15 cellular contexts compared by ENCODE assay signal in the genomic region with DNA sequence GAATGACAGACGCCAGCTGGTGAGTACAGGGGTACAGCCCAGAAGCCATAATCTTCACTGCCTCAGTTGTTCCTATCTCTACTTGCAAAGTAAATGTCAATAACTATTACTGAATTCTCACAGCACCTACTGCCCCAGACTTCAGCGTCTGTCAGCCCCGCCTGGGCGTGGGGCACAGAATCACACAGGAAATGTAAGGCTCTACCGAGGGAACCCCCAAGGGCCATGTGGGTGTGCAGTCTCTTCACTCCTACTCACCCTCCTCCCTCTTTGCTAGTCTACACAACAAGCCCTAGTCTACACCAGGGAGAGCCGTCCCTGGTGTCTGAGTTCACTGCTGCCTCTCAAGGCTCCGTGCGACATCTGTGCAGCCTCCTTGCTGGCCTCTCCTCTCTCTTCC. TPM values are rescaled to one million over a fixed set of nuclear protein-coding genes. Genes with fewer than 3 reads are reported as not detected.
DNase-seq lines count a peak whose midpoint lies in the region; ATAC-seq, FAIRE-seq and TF ChIP-seq lines count a peak whose summit lies in the region.
"Had no signal": no experiment of that assay in that cellular context is flagged by ENCODE, and none has a peak within 500 bp of the region (broad histone marks: within the 10 kb centered on the region; RNA-seq: fewer than 3 reads in every experiment).

No MANE protein-coding gene starts in this region.

- CTCF ChIA-PET in HepG2 (lab: Yijun Ruan, JAX; ENCODE audit: low intra/inter-chr PET ratio, low total read pairs) (no interaction called here), HEK293 (lab: Yijun Ruan, JAX) (interaction anchor here (0.6 to 2.8 kb wide), 4 partner anchors 104 to 1532 kb away, joined by 3 to 8 read pairs (median 3); no protein-coding TSS in a partner anchor)

- no peak for DNase-seq in HepG2 (ENCODE audit: low spot score)
- no peak for DNase-seq in right lobe of liver
- DNase-seq in immature natural killer cell, result peak; percentile 76 to 78 (median 77)
- DNase-seq in stimulated activated CD8-positive, alpha-beta memory T cell treated with anti-CD3 and anti-CD28 coated beads, Interleukin-7, amount 100 ng/mL, for 4 hours (ENCODE audit: low read depth in 2 of 2), result peak; percentile 16 to 39
- DNase-seq in hepatocyte (ENCODE audit: low spot score), result no peak
- no peak for DNase-seq in GM23248
- DNase-seq: ACHN, NCI-H1436, NCI-H2029 treated with DMSO at 0.1 percent for 48 hours, NCI-H510A, NCI-H82 had no signal

- H3K4me3 ChIP-seq in HepG2 (replicated peaks in 1 of 3; ENCODE audit: insufficient read depth in 1 of 3, low read depth in 2 of 3, low read length in 3 of 3) (no peak overlapping the region), right lobe of liver (no peak overlapping the region), HEK293 (ENCODE audit: low read depth, low read length) (no peak overlapping the region), hepatocyte (no peak overlapping the region), GM23248 (no peak overlapping the region)

- TF ChIP-seq CTCF in HepG2 (CRISPR knock-in tag; IDR thresholded peaks at IDR 0.05), result no peak
- no peak for TF ChIP-seq CTCF in right lobe of liver (IDR thresholded peaks at IDR 0.05)
- TF ChIP-seq CTCF in HEK293 (tag by site-specific recombination; IDR thresholded peaks at IDR 0.05), result no peak
- no peak for TF ChIP-seq CTCF in hepatocyte (IDR thresholded peaks at IDR 0.05; ENCODE audit: poor library complexity)

- no peaks in the 10 kb centered on the region for H3K79me2 ChIP-seq in HepG2 (ENCODE audit: insufficient read depth, low read length)
- no peaks in the 10 kb centered on the region for H3K79me2 ChIP-seq in hepatocyte
- H3K79me2 ChIP-seq in GM23248 (ENCODE audit: insufficient read depth), result no peaks in the 10 kb centered on the region

- TF ChIP-seq POLR2A in HepG2 (IDR thresholded peaks at IDR 0.05; ENCODE audit: insufficient read depth in 1 of 2, low read depth in 2 of 2, low read length in 2 of 2) (no peak), right lobe of liver (IDR thresholded peaks at IDR 0.05) (no peak)

- FAIRE-seq in HepG2 (lab: Jason Lieb, UNC), result no peak

- TF ChIP-seq RAD21 in HepG2 (CRISPR knock-in tag; IDR thresholded peaks at IDR 0.05), result no peak

- H3K9me3 ChIP-seq in HepG2 (ENCODE audit: low read length) (no peaks in the 10 kb centered on the region), right lobe of liver (no peaks in the 10 kb centered on the region), HEK293 (ENCODE audit: control insufficient read depth, insufficient read depth, low read depth, low read length) (no peaks in the 10 kb centered on the region), hepatocyte (ENCODE audit: low read depth) (no peaks in the 10 kb centered on the region), GM23248 (ENCODE audit: low read depth) (no peaks in the 10 kb centered on the region)

- H3K27me3 ChIP-seq in HepG2 (ENCODE audit: control insufficient read depth in 1 of 2, insufficient read depth in 2 of 2, low read length in 2 of 2) (peaks cover 57 to 98% of the 10 kb centered on the region in 2 experiments), right lobe of liver (peaks cover 0 to 17% of the 10 kb centered on the region in 2 donors), hepatocyte (peaks cover 96% of the 10 kb centered on the region), GM23248 (replicated peaks; ENCODE audit: insufficient read depth) (peaks cover 60% of the 10 kb centered on the region)

- H4K20me1 ChIP-seq in HepG2 (ENCODE audit: insufficient read depth, low read length), result peaks cover 18% of the 10 kb centered on the region; the same call in 1 of the 2 replicates
- no peaks in the 10 kb centered on the region for H4K20me1 ChIP-seq in hepatocyte (ENCODE audit: insufficient read depth, poor library complexity, severe bottlenecking)
- H4K20me1 ChIP-seq in GM23248 (ENCODE audit: insufficient read depth), result no peaks in the 10 kb centered on the region

- H3K27ac ChIP-seq in HepG2 (ENCODE audit: extremely low read length, insufficient read depth, low read length), result no peak overlapping the region
- H3K27ac ChIP-seq in right lobe of liver, result no peak overlapping the region
- no peak overlapping the region for H3K27ac ChIP-seq in HEK293 (ENCODE audit: extremely low read depth, low read depth, low read length)
- H3K27ac ChIP-seq in hepatocyte, result no peak overlapping the region
- no peak overlapping the region for H3K27ac ChIP-seq in GM23248

- peaks cover 52 to 58% of the 10 kb centered on the region in 2 donors for H3K4me1 Mint-ChIP-seq in immature natural killer cell

- H3K36me3 Mint-ChIP-seq in immature natural killer cell, result no peaks in the 10 kb centered on the region
- H3K36me3 Mint-ChIP-seq: IgD-negative memory B cell had no signal

- peaks cover 10% of the 10 kb centered on the region; the same call in 1 of the 2 replicates for H3K4me1 ChIP-seq in HepG2 (ENCODE audit: insufficient read depth, low read length)
- peaks cover 0 to 13% (median 0%) of the 10 kb centered on the region in 4 donors for H3K4me1 ChIP-seq in right lobe of liver
- H3K4me1 ChIP-seq in HEK293 (ENCODE audit: control insufficient read depth, insufficient read depth, low read length), result peaks cover 7% of the 10 kb centered on the region
- H3K4me1 ChIP-seq in hepatocyte (ENCODE audit: insufficient read depth), result peaks cover 16% of the 10 kb centered on the region
- 0 out of 2 replicates have a peak, but pooled peaks cover 7% of the 10 kb centered on the region for H3K4me1 ChIP-seq in GM23248 (ENCODE audit: insufficient read depth)

- H3K9ac ChIP-seq in HepG2 (ENCODE audit: insufficient read depth, low read depth, low read length), result no peak overlapping the region
- no peak overlapping the region for H3K9ac ChIP-seq in GM23248

- in situ Hi-C loops in HepG2 (cut with HindIII; ENCODE audit: extremely low pct_ligation_motif_present, low pct_unique_long_range_greater_than_20kb) (no loop called here), GM23248 (cut with MboI) (no loop called here)

- ATAC-seq in HepG2 (no peak), right lobe of liver (no peak)
- ATAC-seq: Panc1, Right ventricle myocardium inferior had no signal

- H2AFZ ChIP-seq in HepG2 (ENCODE audit: low read length) (no peak overlapping the region), hepatocyte (no peak overlapping the region), GM23248 (no peak overlapping the region)

- no peaks in the 10 kb centered on the region for H3K9me2 ChIP-seq in hepatocyte (replicated peaks; ENCODE audit: insufficient read depth)
- H3K9me2 ChIP-seq in GM23248 (ENCODE audit: insufficient read depth), result no peaks in the 10 kb centered on the region

- H3K4me2 ChIP-seq in HepG2 (ENCODE audit: low read depth, low read length) (no peak overlapping the region), hepatocyte (no peak overlapping the region), GM23248 (ENCODE audit: unreplicated experiment) (no peak overlapping the region)

- H3F3A ChIP-seq in GM23248 (ENCODE audit: insufficient read depth), result no peaks in the 10 kb centered on the region

- H3K9me3 Mint-ChIP-seq in immature natural killer cell, result no peaks in the 10 kb centered on the region
- H3K9me3 Mint-ChIP-seq: IgD-negative memory B cell had no signal

- TF ChIP-seq EP300 in HepG2 (IDR thresholded peaks at IDR 0.05; ENCODE audit: low read depth in 2 of 2, low read length in 2 of 2), result no peak
- no peak for TF ChIP-seq EP300 in HepG2 (CRISPR knock-in tag; IDR thresholded peaks at IDR 0.05; ENCODE audit: borderline replicate concordance)

- H3K27me3 Mint-ChIP-seq in immature natural killer cell (ENCODE audit: low read depth in 3 of 3), result peaks cover 15 to 42% (median 18%) of the 10 kb centered on the region in 3 donors

- H3K4me3 Mint-ChIP-seq in immature natural killer cell, result peak overlapping the region; percentile 71 to 89 (median 82)

- H3K27ac Mint-ChIP-seq in immature natural killer cell, result peak overlapping the region; percentile 69 to 90 (median 84)

- no peaks in the 10 kb centered on the region for H3K36me3 ChIP-seq in HepG2 (replicated peaks in 1 of 2; ENCODE audit: control insufficient read depth in 1 of 2, insufficient read depth in 2 of 2, low read length in 2 of 2)
- H3K36me3 ChIP-seq in right lobe of liver, result no peaks in the 10 kb centered on the region
- peaks cover 8 to 70% of the 10 kb centered on the region in 2 experiments for H3K36me3 ChIP-seq in HEK293 (ENCODE audit: control insufficient read depth in 2 of 2, insufficient read depth in 1 of 2, low read length in 2 of 2)
- H3K36me3 ChIP-seq in hepatocyte (replicated peaks; ENCODE audit: insufficient read depth, low read depth), result no peaks in the 10 kb centered on the region
- no peaks in the 10 kb centered on the region for H3K36me3 ChIP-seq in GM23248 (ENCODE audit: low read depth)

- POLR2A ChIA-PET in HepG2 (lab: Yijun Ruan, JAX) (interaction anchor here (2.0 kb wide), 1 partner anchor 17 kb away, joined by 10 read pairs; no protein-coding TSS in a partner anchor), HEK293 (lab: Yijun Ruan, JAX) (interaction anchor here (10.4 kb wide), 1 partner anchor 15 kb away, joined by 110 read pairs; no protein-coding TSS in a partner anchor)

- 37% methylated on average over 8 of the region's 8 CpGs for WGBS in HepG2 (ENCODE audit: low lambda C conversion rate)
- WGBS in right lobe of liver (ENCODE audit: insufficient coverage, low coverage, low lambda C conversion rate, missing lambda C conversion rate), result 72% methylated on average over 8 of the region's 8 CpGs
- WGBS in hepatocyte (ENCODE audit: low lambda C conversion rate, missing lambda C conversion rate), result 85% methylated on average over 8 of the region's 8 CpGs
- 59 to 62% methylated on average over 8 of the region's 8 CpGs for WGBS in GM23248 (ENCODE audit: low coverage in 1 of 2, low lambda C conversion rate in 2 of 2, missing lambda C conversion rate in 2 of 2), 2 experiments

- intact Hi-C loops in HepG2 (cut with micrococcal nuclease; ENCODE audit: unreplicated experiment) (no loop called here), right lobe of liver (cut with DNase I) (no loop called here)

- no TSS peak for BruUV-seq in HepG2 (replicated peaks; lab: Mats Ljungman, UMichigan)

RNA-seq across cellular contexts. Expression of gene NPTX1, which starts 4.5 kb away (rescaled TPM):
- not detected in 2 replicates for total RNA-seq in HepG2 (2016; rRNA removed; fragmentation: Illumina TruSeq; extraction: Trizol)
- total RNA-seq in HepG2 (2016; cell fraction: cytosol; rRNA removed; fragmentation: Illumina TruSeq; extraction: Trizol; ENCODE audit: low read depth), result not detected in 2 replicates
- total RNA-seq in HepG2 (2016; cell fraction: insoluble cytoplasmic fraction; rRNA removed; fragmentation: Illumina TruSeq; extraction: Trizol), result not detected in 2 replicates
- total RNA-seq in HepG2 (2016; cell fraction: membrane; rRNA removed; fragmentation: Illumina TruSeq; extraction: Trizol), result not detected in 2 replicates
- not detected in 2 replicates for total RNA-seq in HepG2 (2016; cell fraction: nucleus; rRNA removed; fragmentation: Illumina TruSeq; extraction: Trizol)
- 0.01 TPM in 1 of 2 replicates, not detected in the other for polyA plus RNA-seq in HepG2 (2011; rRNA removed)
- not detected in 2 replicates for polyA plus RNA-seq in HepG2 (2011; cell fraction: cytosol; rRNA removed)
- not detected in 2 replicates for polyA plus RNA-seq in HepG2 (2011; cell fraction: nucleus; rRNA removed)
- polyA plus RNA-seq in HepG2 (2012), result not detected in 2 replicates
- not detected in 2 replicates for polyA plus RNA-seq in HepG2 (2016; cell fraction: cytosol; fragmentation: Illumina TruSeq; extraction: Trizol; ENCODE audit: low read depth)
- polyA plus RNA-seq in HepG2 (2016; cell fraction: insoluble cytoplasmic fraction; fragmentation: Illumina TruSeq; extraction: Trizol; ENCODE audit: low read depth), result not detected in 2 replicates
- not detected in 2 replicates for polyA plus RNA-seq in HepG2 (2016; cell fraction: membrane; fragmentation: Illumina TruSeq; extraction: Trizol; ENCODE audit: low read depth)
- not detected in 2 replicates for polyA plus RNA-seq in HepG2 (2016; cell fraction: nucleus; fragmentation: Illumina TruSeq; extraction: Trizol; ENCODE audit: insufficient read depth, low read depth)
- polyA minus RNA-seq in HepG2 (2011; rRNA and poly(A)+ RNA removed; ENCODE audit: low replicate concordance), result 17.0 TPM in 1 of 2 replicates, not detected in the other
- 0.10 TPM in 1 of 2 replicates, not detected in the other for polyA minus RNA-seq in HepG2 (2011; cell fraction: cytosol; rRNA and poly(A)+ RNA removed)
- 0.25 TPM in 1 of 2 replicates, not detected in the other for polyA minus RNA-seq in HepG2 (2011; cell fraction: nucleus; rRNA and poly(A)+ RNA removed)
- total RNA-seq in right lobe of liver, result under 1 TPM in 1 of 6 experiments, not detected in 5; 0.06 TPM
- polyA plus RNA-seq in immature natural killer cell, result 1 to 10 TPM in 1 of 3 donors, under 1 TPM in 1, not detected in 1; 0.13 to 1.5 TPM
- 0.70 and 3.2 TPM in 2 replicates for total RNA-seq in hepatocyte
- 1.9 and 2.1 TPM in 2 replicates for polyA plus RNA-seq in hepatocyte
- total RNA-seq in GM23248 (2014; rRNA removed; shearing (Covaris generic)), result 0.25 and 1.1 TPM in 2 replicates
- 0.39 and 0.43 TPM in 2 replicates for polyA plus RNA-seq in GM23248 (2016; fragmentation: Nextera tagmentation; extraction: Ambion mirVana)
- total RNA-seq: Right ventricle myocardium inferior had no signal
- polyA plus RNA-seq: IgD-negative memory B cell had no signal

RNA-seq across cellular contexts. Expression of gene ENDOV, which starts 57.0 kb away (rescaled TPM):
- total RNA-seq in HepG2 (2016; rRNA removed; fragmentation: Illumina TruSeq; extraction: Trizol) (15.1 and 16.0 TPM in 2 replicates), right lobe of liver (10 to 100 TPM in 5 of 6 experiments, 1 to 10 TPM in 1; 6.8 to 14.1 (median 11.3) TPM), hepatocyte (14.0 and 21.2 TPM in 2 replicates)
- 4.7 and 13.7 TPM in 2 replicates for total RNA-seq in HepG2 (2016; cell fraction: cytosol; rRNA removed; fragmentation: Illumina TruSeq; extraction: Trizol; ENCODE audit: low read depth)
- total RNA-seq in HepG2 (2016; cell fraction: insoluble cytoplasmic fraction; rRNA removed; fragmentation: Illumina TruSeq; extraction: Trizol), result 13.4 and 18.2 TPM in 2 replicates
- 11.1 and 11.3 TPM in 2 replicates for total RNA-seq in HepG2 (2016; cell fraction: membrane; rRNA removed; fragmentation: Illumina TruSeq; extraction: Trizol)
- total RNA-seq in HepG2 (2016; cell fraction: nucleus; rRNA removed; fragmentation: Illumina TruSeq; extraction: Trizol), result 12.0 and 13.2 TPM in 2 replicates
- polyA plus RNA-seq in HepG2 (2011; rRNA removed) (17.1 and 19.8 TPM in 2 replicates), immature natural killer cell (10 to 100 TPM in 1 of 3 donors, 1 to 10 TPM in 2; 8.1 to 11.7 (median 8.7) TPM), hepatocyte (33.8 and 43.6 TPM in 2 replicates), GM23248 (2016; fragmentation: Nextera tagmentation; extraction: Ambion mirVana) (25.7 TPM in 2 replicates)
- 12.3 and 17.8 TPM in 2 replicates for polyA plus RNA-seq in HepG2 (2011; cell fraction: cytosol; rRNA removed)
- 45.5 and 45.6 TPM in 2 replicates for polyA plus RNA-seq in HepG2 (2011; cell fraction: nucleus; rRNA removed)
- 11.8 and 15.4 TPM in 2 replicates for polyA plus RNA-seq in HepG2 (2012)
- polyA plus RNA-seq in HepG2 (2016; cell fraction: cytosol; fragmentation: Illumina TruSeq; extraction: Trizol; ENCODE audit: low read depth), result 5.9 and 6.8 TPM in 2 replicates
- polyA plus RNA-seq in HepG2 (2016; cell fraction: insoluble cytoplasmic fraction; fragmentation: Illumina TruSeq; extraction: Trizol; ENCODE audit: low read depth), result 13.7 and 14.0 TPM in 2 replicates
- 8.4 and 8.6 TPM in 2 replicates for polyA plus RNA-seq in HepG2 (2016; cell fraction: membrane; fragmentation: Illumina TruSeq; extraction: Trizol; ENCODE audit: low read depth)
- 27.6 and 30.0 TPM in 2 replicates for polyA plus RNA-seq in HepG2 (2016; cell fraction: nucleus; fragmentation: Illumina TruSeq; extraction: Trizol; ENCODE audit: insufficient read depth, low read depth)
- polyA minus RNA-seq in HepG2 (2011; rRNA and poly(A)+ RNA removed; ENCODE audit: low replicate concordance), result 28.6 and 32.9 TPM in 2 replicates
- 5.3 and 7.2 TPM in 2 replicates for polyA minus RNA-seq in HepG2 (2011; cell fraction: cytosol; rRNA and poly(A)+ RNA removed)
- polyA minus RNA-seq in HepG2 (2011; cell fraction: nucleus; rRNA and poly(A)+ RNA removed), result 33.6 and 36.6 TPM in 2 replicates
- 25.1 and 50.3 TPM in 2 replicates for total RNA-seq in GM23248 (2014; rRNA removed; shearing (Covaris generic))

Comparison
In these comparisons a context has a peak if more than half of its experiments do, and no peak if none do; other contexts are left out.
1. DNase-seq: peak in immature natural killer cell (3 of 3) and stimulated activated CD8-positive, alpha-beta memory T cell treated with anti-CD3 and anti-CD28 coated beads, Interleukin-7, amount 100 ng/mL, for 4 hours (2 of 2); none in HepG2 (single experiment), right lobe of liver (0 of 3), hepatocyte (single experiment) and GM23248 (single experiment).